21 cellular contexts compared by ENCODE assay signal in genomic region chr9:2281031-2281802, GRCh38.
DNase-seq lines count a peak whose midpoint lies in the region; ATAC-seq and TF ChIP-seq lines count a peak whose summit lies in the region.
"Had no signal": no experiment of that assay in that cellular context is flagged by ENCODE, and none has a peak within 500 bp of the region (broad histone marks: within the 10 kb centered on the region; RNA-seq: fewer than 3 reads in every experiment).

No MANE protein-coding gene starts in this region.

- H3K27me3 ChIP-seq in mesenchymal stem cell (ENCODE audit: control insufficient read depth in 1 of 2, insufficient read depth in 1 of 2, low read length in 2 of 2): no peaks in the 10 kb centered on the region
- no peaks in the 10 kb centered on the region for H3K27me3 ChIP-seq in CD8-positive, alpha-beta memory T cell (ENCODE audit: insufficient read depth, low read length, poor library complexity, severe bottlenecking)
- H3K27me3 ChIP-seq: colonic mucosa, esophagus muscularis mucosa, pancreas, suprapubic skin had no signal

- H2BK12ac ChIP-seq in mesenchymal stem cell (ENCODE audit: low read length in 2 of 2): no peak overlapping the region

- H2AK5ac ChIP-seq in mesenchymal stem cell (ENCODE audit: low read length, severe bottlenecking): no peak overlapping the region

- H4K8ac ChIP-seq in mesenchymal stem cell (ENCODE audit: low read length): no peak overlapping the region

- DNase-seq in Daoy (ENCODE audit: low read depth): peak; percentile 92
- DNase-seq in LoVo (ENCODE audit: low spot score): peak; percentile 12
- DNase-seq in endothelial cell (ENCODE audit: low spot score): peak; percentile 5
- peak; percentile 3 for DNase-seq in mesenchymal stem cell
- no peak for DNase-seq in CD8-positive, alpha-beta memory T cell
- no peak for DNase-seq in stimulated activated CD4-positive, alpha-beta T cell treated with anti-CD3 and anti-CD28 coated beads, Interleukin-4, amount 100 ng/mL, for 24 hours
- no peak for DNase-seq in ureter (ENCODE audit: low spot score)
- DNase-seq: activated CD4-positive, alpha-beta T cell treated with anti-CD3 and anti-CD28 coated beads, Interleukin-2, amount 50 U/mL, for 1 hour; activated naive CD8-positive, alpha-beta T cell treated with anti-CD3 and anti-CD28 coated beads, Interleukin-2, amount 10 ng/mL, durations not matched to agents 7 days and 5 days; activated T-cell treated with anti-CD3 and anti-CD28 coated beads, Interleukin-2, amount 50 U/mL, for 24 hours; colonic mucosa; DMS79 treated with DMSO at 0.1 percent for 48 hours; NCI-H2081 treated with DMSO at 0.1 percent for 48 hours; pancreas; Right ventricle myocardium superior; stimulated activated CD4-positive, alpha-beta T cell treated with anti-CD3 and anti-CD28 coated beads, Interleukin-12 subunit alpha, Interleukin-12 subunit beta, amount 100 ng/mL, for 4 hours; T1000 had no signal

- ATAC-seq in HG02870 (IDR thresholded peaks at IDR 0.05; ENCODE audit: unreplicated experiment): no peak

- H2BK5ac ChIP-seq in mesenchymal stem cell (ENCODE audit: low read depth, low read length, poor library complexity, severe bottlenecking): no peak overlapping the region

- no peak overlapping the region for H3K27ac ChIP-seq in mesenchymal stem cell (ENCODE audit: low read length, poor library complexity, severe bottlenecking)
- H3K27ac ChIP-seq in CD8-positive, alpha-beta memory T cell (ENCODE audit: low read depth, low read length): no peak overlapping the region
- H3K27ac ChIP-seq: colonic mucosa, esophagus muscularis mucosa, pancreas, suprapubic skin had no signal

- no peak overlapping the region for H3K4me3 Mint-ChIP-seq in endothelial cell (ENCODE audit: unreplicated experiment)
- H3K4me3 Mint-ChIP-seq in CD8-positive, alpha-beta memory T cell: no peak overlapping the region
- H3K4me3 Mint-ChIP-seq: activated naive CD8-positive, alpha-beta T cell treated with anti-CD3 and anti-CD28 coated beads, Interleukin-2, amount 10 ng/mL, durations not matched to agents 7 days and 5 days; activated T-cell treated with anti-CD3 and anti-CD28 coated beads, Interleukin-2, amount 50 U/mL, for 24 hours; B cell had no signal

- no peak overlapping the region for H3K27ac Mint-ChIP-seq in endothelial cell (ENCODE audit: unreplicated experiment)
- no peak overlapping the region for H3K27ac Mint-ChIP-seq in CD8-positive, alpha-beta memory T cell
- H3K27ac Mint-ChIP-seq: activated naive CD8-positive, alpha-beta T cell treated with anti-CD3 and anti-CD28 coated beads, Interleukin-2, amount 10 ng/mL, durations not matched to agents 7 days and 5 days; activated T-cell treated with anti-CD3 and anti-CD28 coated beads, Interleukin-2, amount 50 U/mL, for 24 hours; B cell had no signal

- no peaks in the 10 kb centered on the region for H3K36me3 ChIP-seq in mesenchymal stem cell (ENCODE audit: control insufficient read depth in 1 of 2, insufficient read depth in 2 of 2, low read depth in 1 of 2, low read length in 2 of 2)
- H3K36me3 ChIP-seq in CD8-positive, alpha-beta memory T cell (ENCODE audit: insufficient read depth, low read length): no peaks in the 10 kb centered on the region
- H3K36me3 ChIP-seq: colonic mucosa, esophagus muscularis mucosa, pancreas, suprapubic skin had no signal

- POLR2A ChIA-PET in CD8-positive, alpha-beta memory T cell (lab: Charles Lee): no interaction called here

- no peak overlapping the region for H3K4me2 ChIP-seq in mesenchymal stem cell (ENCODE audit: low read length, poor library complexity, severe bottlenecking)

- H4K91ac ChIP-seq in mesenchymal stem cell (ENCODE audit: low read length): no peak overlapping the region

- no peaks in the 10 kb centered on the region for H3K4me1 Mint-ChIP-seq in endothelial cell (ENCODE audit: unreplicated experiment)
- no peaks in the 10 kb centered on the region for H3K4me1 Mint-ChIP-seq in CD8-positive, alpha-beta memory T cell
- H3K4me1 Mint-ChIP-seq: activated naive CD8-positive, alpha-beta T cell treated with anti-CD3 and anti-CD28 coated beads, Interleukin-2, amount 10 ng/mL, durations not matched to agents 7 days and 5 days; B cell had no signal

- H3K9me3 Mint-ChIP-seq in endothelial cell (ENCODE audit: unreplicated experiment): no peaks in the 10 kb centered on the region
- no peaks in the 10 kb centered on the region for H3K9me3 Mint-ChIP-seq in CD8-positive, alpha-beta memory T cell
- H3K9me3 Mint-ChIP-seq: activated naive CD8-positive, alpha-beta T cell treated with anti-CD3 and anti-CD28 coated beads, Interleukin-2, amount 10 ng/mL, durations not matched to agents 7 days and 5 days; activated T-cell treated with anti-CD3 and anti-CD28 coated beads, Interleukin-2, amount 50 U/mL, for 24 hours had no signal

- H3K27me3 Mint-ChIP-seq in endothelial cell (ENCODE audit: unreplicated experiment): no peaks in the 10 kb centered on the region
- peaks cover 0 to 12% of the 10 kb centered on the region in 2 donors for H3K27me3 Mint-ChIP-seq in CD8-positive, alpha-beta memory T cell

- H3K23ac ChIP-seq in mesenchymal stem cell (ENCODE audit: low read length in 2 of 2): no peak overlapping the region

- H3K4ac ChIP-seq in mesenchymal stem cell (ENCODE audit: low read depth in 1 of 2, low read length in 2 of 2): no peak overlapping the region

- H3K79me1 ChIP-seq in mesenchymal stem cell (replicated peaks; ENCODE audit: low read length, poor library complexity, severe bottlenecking): no peaks in the 10 kb centered on the region

- no peak overlapping the region for H2AFZ ChIP-seq in mesenchymal stem cell (ENCODE audit: low read depth, low read length)

- no peak overlapping the region for H2BK120ac ChIP-seq in mesenchymal stem cell (ENCODE audit: low read depth, low read length)

- WGBS in mesenchymal stem cell: 43% methylated on average over 13 of the region's 13 CpGs

- peaks cover 4% of the 10 kb centered on the region for H3K4me1 ChIP-seq in mesenchymal stem cell (ENCODE audit: control insufficient read depth, insufficient read depth, low read depth, low read length)
- H3K4me1 ChIP-seq in CD8-positive, alpha-beta memory T cell (ENCODE audit: insufficient read depth, low read length): no peaks in the 10 kb centered on the region
- H3K4me1 ChIP-seq: colonic mucosa, esophagus muscularis mucosa, pancreas had no signal

- CTCF ChIA-PET in CD8-positive, alpha-beta memory T cell (lab: Charles Lee): no interaction called here

- TF ChIP-seq CTCF in endothelial cell (IDR thresholded peaks at IDR 0.05; ENCODE audit: unreplicated experiment): no peak

- H3K4me3 ChIP-seq in mesenchymal stem cell (ENCODE audit: insufficient read depth in 1 of 2, low read depth in 1 of 2, low read length in 2 of 2): no peak overlapping the region
- no peak overlapping the region for H3K4me3 ChIP-seq in CD8-positive, alpha-beta memory T cell (ENCODE audit: low read length)
- H3K4me3 ChIP-seq: colonic mucosa, esophagus muscularis mucosa, pancreas, suprapubic skin had no signal

- no peak overlapping the region for H3K14ac ChIP-seq in mesenchymal stem cell (ENCODE audit: low read length in 2 of 2)

- H2BK15ac ChIP-seq in mesenchymal stem cell (ENCODE audit: low read depth, poor library complexity, severe bottlenecking): no peak overlapping the region

- H3K9ac ChIP-seq in mesenchymal stem cell (ENCODE audit: low read length): no peak overlapping the region

- no peaks in the 10 kb centered on the region for H3K36me3 Mint-ChIP-seq in endothelial cell (ENCODE audit: low read depth, unreplicated experiment)
- H3K36me3 Mint-ChIP-seq in CD8-positive, alpha-beta memory T cell: no peaks in the 10 kb centered on the region
- H3K36me3 Mint-ChIP-seq: activated naive CD8-positive, alpha-beta T cell treated with anti-CD3 and anti-CD28 coated beads, Interleukin-2, amount 10 ng/mL, durations not matched to agents 7 days and 5 days had no signal

- H3K9me3 ChIP-seq in mesenchymal stem cell (ENCODE audit: control insufficient read depth, low read length): no peaks in the 10 kb centered on the region
- no peaks in the 10 kb centered on the region for H3K9me3 ChIP-seq in CD8-positive, alpha-beta memory T cell (ENCODE audit: low read length)
- H3K9me3 ChIP-seq: colonic mucosa, esophagus muscularis mucosa, pancreas, suprapubic skin had no signal

- H3K18ac ChIP-seq in mesenchymal stem cell (ENCODE audit: low read depth in 1 of 2, low read length in 2 of 2): no peak overlapping the region

Comparison
In these comparisons a context has a peak if more than half of its experiments do, and no peak if none do; other contexts are left out.
1. DNase-seq: peak in Daoy (single experiment), LoVo (single experiment), endothelial cell (single experiment) and mesenchymal stem cell (single experiment); none in CD8-positive, alpha-beta memory T cell (0 of 5), stimulated activated CD4-positive, alpha-beta T cell treated with anti-CD3 and anti-CD28 coated beads, Interleukin-4, amount 100 ng/mL, for 24 hours (single experiment) and ureter (single experiment).